ENCODE assay signal across 8 cellular contexts in the genomic region with DNA sequence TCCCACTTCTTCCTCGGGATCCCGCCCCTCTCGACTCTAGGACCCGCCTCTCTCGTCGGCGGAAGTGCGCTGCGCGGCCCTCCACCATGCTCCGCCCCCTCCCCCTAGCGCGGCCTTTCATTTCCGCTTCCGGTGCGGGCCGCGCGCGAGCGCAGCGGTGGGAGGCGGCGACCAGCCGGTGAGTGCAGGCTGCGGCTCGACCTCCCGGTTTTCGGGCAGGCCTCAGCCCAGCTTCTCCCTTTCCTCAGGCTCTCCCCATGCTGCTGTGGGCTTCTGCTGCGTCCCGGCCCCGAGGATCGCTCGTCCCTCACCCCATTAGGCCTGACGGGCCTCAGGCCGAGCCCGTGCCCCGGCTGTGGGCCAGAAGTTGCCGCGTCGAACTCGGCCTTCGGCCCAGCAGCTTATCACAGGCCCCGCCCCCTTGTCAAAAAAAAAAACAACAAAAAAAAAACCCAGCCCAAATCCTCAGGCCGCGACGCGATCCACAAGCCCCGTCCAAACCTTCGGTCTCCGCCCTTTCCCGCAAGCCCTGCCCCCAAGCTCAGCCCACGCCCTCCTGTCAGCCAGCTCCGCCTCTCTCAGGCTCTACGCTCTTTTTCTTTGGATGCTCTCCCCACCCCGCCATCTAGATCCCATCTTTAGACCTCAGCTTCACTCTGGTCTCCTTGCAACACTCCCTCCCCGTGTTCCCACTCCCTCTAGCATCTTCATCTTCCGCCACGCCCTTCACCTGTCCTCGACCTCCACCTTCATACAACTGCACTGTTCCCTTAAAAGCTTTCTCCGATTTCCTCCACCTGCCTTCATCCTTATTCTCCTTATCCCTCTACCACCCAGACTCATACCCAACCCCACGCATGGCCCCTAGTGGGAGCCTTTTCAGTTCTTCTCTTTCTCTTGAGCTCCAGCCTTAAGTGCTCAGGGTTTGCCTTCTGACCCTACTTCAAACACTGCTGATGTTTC. TPM values are rescaled to one million over a fixed set of nuclear protein-coding genes. Genes with fewer than 3 reads are reported as not detected.
DNase-seq lines count a peak whose midpoint lies in the region; ATAC-seq, FAIRE-seq and TF ChIP-seq lines count a peak whose summit lies in the region.

A gene with protein sequence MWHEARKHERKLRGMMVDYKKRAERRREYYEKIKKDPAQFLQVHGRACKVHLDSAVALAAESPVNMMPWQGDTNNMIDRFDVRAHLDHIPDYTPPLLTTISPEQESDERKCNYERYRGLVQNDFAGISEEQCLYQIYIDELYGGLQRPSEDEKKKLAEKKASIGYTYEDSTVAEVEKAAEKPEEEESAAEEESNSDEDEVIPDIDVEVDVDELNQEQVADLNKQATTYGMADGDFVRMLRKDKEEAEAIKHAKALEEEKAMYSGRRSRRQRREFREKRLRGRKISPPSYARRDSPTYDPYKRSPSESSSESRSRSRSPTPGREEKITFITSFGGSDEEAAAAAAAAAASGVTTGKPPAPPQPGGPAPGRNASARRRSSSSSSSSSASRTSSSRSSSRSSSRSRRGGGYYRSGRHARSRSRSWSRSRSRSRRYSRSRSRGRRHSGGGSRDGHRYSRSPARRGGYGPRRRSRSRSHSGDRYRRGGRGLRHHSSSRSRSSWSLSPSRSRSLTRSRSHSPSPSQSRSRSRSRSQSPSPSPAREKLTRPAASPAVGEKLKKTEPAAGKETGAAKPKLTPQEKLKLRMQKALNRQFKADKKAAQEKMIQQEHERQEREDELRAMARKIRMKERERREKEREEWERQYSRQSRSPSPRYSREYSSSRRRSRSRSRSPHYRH (plus strand): TSS at position 115 of the 963 bp plus-strand sequence. CDS start 1,168 bp downstream, outside the sequence.

- TF ChIP-seq CTCF in WTC11 (IDR thresholded peaks at IDR 0.05) = no peak
- TF ChIP-seq CTCF in bronchial epithelial cell (IDR thresholded peaks at IDR 0.05; ENCODE audit: insufficient read depth, low read length, severe bottlenecking) = no peak
- peak in 2 of 11 experiments; percentile 25 to 26 for TF ChIP-seq CTCF in spleen (IDR thresholded peaks at IDR 0.05 in 8 of 11, conservative IDR thresholded peaks at IDR 0.05 in 3 of 11)

- peak; percentile 69 to 91 (median 88) for TF ChIP-seq POLR2A in spleen (IDR thresholded peaks at IDR 0.05)

- H3K4me1 ChIP-seq in spleen = peaks cover 24 to 57% (median 50%) of the 10 kb centered on the region in 6 donors

- DNase-seq in NCI-H2171 treated with DMSO at 0.1 percent for 48 hours (lab: John Stamatoyannopoulos, UW) (peak; percentile 88), WTC11 (ENCODE audit: low spot score) (peak; percentile 89), bronchial epithelial cell (ENCODE audit: low read depth) (peak; percentile 69), inferior parietal cortex (ENCODE audit: extremely low spot score) (peak; percentile 92), spleen (peak; percentile 97)

- H3K9me3 ChIP-seq in spleen = peaks cover 0 to 8% (median 5%) of the 10 kb centered on the region in 8 donors

- peak within 1 kb of the TSS; percentile 98 for H3K4me3 Mint-ChIP-seq in WTC11

- peak within 1 kb of the TSS; percentile 92 for H3K27ac Mint-ChIP-seq in WTC11

- ATAC-seq in GM18861 (IDR thresholded peaks at IDR 0.05; ENCODE audit: unreplicated experiment) (peak; percentile 72), HG03097 (IDR thresholded peaks at IDR 0.05; ENCODE audit: low FRiP score, unreplicated experiment) (peak; percentile 70), WTC11 (peak; percentile 92)

- CTCF ChIA-PET in WTC11 (lab: Charles Lee) = interaction anchor here (0.6 to 2.7 kb wide), 16 partner anchors 13 to 935 kb away, joined by 3 to 32 read pairs (median 4); a partner anchor contains a TSS

- no peaks in the 10 kb centered on the region for H3K9me3 Mint-ChIP-seq in WTC11

- POLR2A ChIA-PET in WTC11 (lab: Charles Lee) = interaction anchor here (0.6 to 1.5 kb wide), 6 partner anchors 12 to 133 kb away, joined by 3 to 9 read pairs (median 4); a partner anchor contains a TSS

- 2 to 4% (median 3%) methylated on average over 49 to 62 of the region's 62 CpGs for WGBS in spleen, 5 donors

- peak within 1 kb of the TSS; percentile 61 for H3K4me3 ChIP-seq in bronchial epithelial cell (ENCODE audit: low read depth, low read length)
- H3K4me3 ChIP-seq in spleen = peak within 1 kb of the TSS; percentile 79 to 97 (median 86)

- no peaks in the 10 kb centered on the region for H3K27me3 ChIP-seq in bronchial epithelial cell (ENCODE audit: control insufficient read depth, insufficient read depth, low read length)
- no peaks in the 10 kb centered on the region for H3K27me3 ChIP-seq in spleen (replicated peaks in 1 of 7)

- FAIRE-seq in A204.1 (lab: Jason Lieb, UNC) (peak; percentile 89), bronchial epithelial cell (lab: Jason Lieb, UNC) (no peak)

- intact Hi-C loops in spleen (cut with DNase I; ENCODE audit: low total_unique reads) = no loop called here

- no peaks in the 10 kb centered on the region for H3K27me3 Mint-ChIP-seq in WTC11 (ENCODE audit: low read depth)

- H3K36me3 ChIP-seq in bronchial epithelial cell (ENCODE audit: control insufficient read depth, insufficient read depth, low read length) = peaks cover 19% of the 10 kb centered on the region
- H3K36me3 ChIP-seq in spleen = peaks cover under 1 to 82% (median 71%) of the 10 kb centered on the region in 6 donors

- peak within 1 kb of the TSS; percentile 84 to 99 (median 96) for H3K27ac ChIP-seq in spleen

- peaks cover 10% of the 10 kb centered on the region for H3K4me1 Mint-ChIP-seq in WTC11

- peaks cover 36% of the 10 kb centered on the region for H3K36me3 Mint-ChIP-seq in WTC11

TF ChIP-seq in WTC11, 78 proteins besides CTCF, POLR2A, EP300 and RAD21 (continues in another document):
- TF ChIP-seq, protein P1, sequence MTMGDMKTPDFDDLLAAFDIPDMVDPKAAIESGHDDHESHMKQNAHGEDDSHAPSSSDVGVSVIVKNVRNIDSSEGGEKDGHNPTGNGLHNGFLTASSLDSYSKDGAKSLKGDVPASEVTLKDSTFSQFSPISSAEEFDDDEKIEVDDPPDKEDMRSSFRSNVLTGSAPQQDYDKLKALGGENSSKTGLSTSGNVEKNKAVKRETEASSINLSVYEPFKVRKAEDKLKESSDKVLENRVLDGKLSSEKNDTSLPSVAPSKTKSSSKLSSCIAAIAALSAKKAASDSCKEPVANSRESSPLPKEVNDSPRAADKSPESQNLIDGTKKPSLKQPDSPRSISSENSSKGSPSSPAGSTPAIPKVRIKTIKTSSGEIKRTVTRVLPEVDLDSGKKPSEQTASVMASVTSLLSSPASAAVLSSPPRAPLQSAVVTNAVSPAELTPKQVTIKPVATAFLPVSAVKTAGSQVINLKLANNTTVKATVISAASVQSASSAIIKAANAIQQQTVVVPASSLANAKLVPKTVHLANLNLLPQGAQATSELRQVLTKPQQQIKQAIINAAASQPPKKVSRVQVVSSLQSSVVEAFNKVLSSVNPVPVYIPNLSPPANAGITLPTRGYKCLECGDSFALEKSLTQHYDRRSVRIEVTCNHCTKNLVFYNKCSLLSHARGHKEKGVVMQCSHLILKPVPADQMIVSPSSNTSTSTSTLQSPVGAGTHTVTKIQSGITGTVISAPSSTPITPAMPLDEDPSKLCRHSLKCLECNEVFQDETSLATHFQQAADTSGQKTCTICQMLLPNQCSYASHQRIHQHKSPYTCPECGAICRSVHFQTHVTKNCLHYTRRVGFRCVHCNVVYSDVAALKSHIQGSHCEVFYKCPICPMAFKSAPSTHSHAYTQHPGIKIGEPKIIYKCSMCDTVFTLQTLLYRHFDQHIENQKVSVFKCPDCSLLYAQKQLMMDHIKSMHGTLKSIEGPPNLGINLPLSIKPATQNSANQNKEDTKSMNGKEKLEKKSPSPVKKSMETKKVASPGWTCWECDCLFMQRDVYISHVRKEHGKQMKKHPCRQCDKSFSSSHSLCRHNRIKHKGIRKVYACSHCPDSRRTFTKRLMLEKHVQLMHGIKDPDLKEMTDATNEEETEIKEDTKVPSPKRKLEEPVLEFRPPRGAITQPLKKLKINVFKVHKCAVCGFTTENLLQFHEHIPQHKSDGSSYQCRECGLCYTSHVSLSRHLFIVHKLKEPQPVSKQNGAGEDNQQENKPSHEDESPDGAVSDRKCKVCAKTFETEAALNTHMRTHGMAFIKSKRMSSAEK (CRISPR knock-in tag; IDR thresholded peaks at IDR 0.05; ENCODE audit: borderline replicate concordance) = no peak
- TF ChIP-seq SP1 (CRISPR knock-in tag; conservative IDR thresholded peaks at IDR 0.05) = peak; percentile 86
- TF ChIP-seq, protein P2, sequence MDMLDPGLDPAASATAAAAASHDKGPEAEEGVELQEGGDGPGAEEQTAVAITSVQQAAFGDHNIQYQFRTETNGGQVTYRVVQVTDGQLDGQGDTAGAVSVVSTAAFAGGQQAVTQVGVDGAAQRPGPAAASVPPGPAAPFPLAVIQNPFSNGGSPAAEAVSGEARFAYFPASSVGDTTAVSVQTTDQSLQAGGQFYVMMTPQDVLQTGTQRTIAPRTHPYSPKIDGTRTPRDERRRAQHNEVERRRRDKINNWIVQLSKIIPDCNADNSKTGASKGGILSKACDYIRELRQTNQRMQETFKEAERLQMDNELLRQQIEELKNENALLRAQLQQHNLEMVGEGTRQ (CRISPR knock-in tag; IDR thresholded peaks at IDR 0.05) = no peak
- peak; percentile 23; the same call in 1 of the 2 replicates for TF ChIP-seq ZNF121 (CRISPR knock-in tag; IDR thresholded peaks at IDR 0.05)
- TF ChIP-seq SOX15 (CRISPR knock-in tag; IDR thresholded peaks at IDR 0.05) = no peak
- TF ChIP-seq, protein P3, sequence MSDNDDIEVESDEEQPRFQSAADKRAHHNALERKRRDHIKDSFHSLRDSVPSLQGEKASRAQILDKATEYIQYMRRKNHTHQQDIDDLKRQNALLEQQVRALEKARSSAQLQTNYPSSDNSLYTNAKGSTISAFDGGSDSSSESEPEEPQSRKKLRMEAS (CRISPR knock-in tag; IDR thresholded peaks at IDR 0.05) = peak; percentile 62; the same call in 1 of the 2 replicates
- no peak for TF ChIP-seq FOXJ3 (CRISPR knock-in tag; IDR thresholded peaks at IDR 0.05; ENCODE audit: borderline replicate concordance)
- TF ChIP-seq KAT7 (CRISPR knock-in tag; IDR thresholded peaks at IDR 0.05; ENCODE audit: borderline replicate concordance) = 0 out of 2 replicates have a peak, but pooled peaks have one; percentile 65
- TF ChIP-seq TEAD1 (CRISPR knock-in tag; IDR thresholded peaks at IDR 0.05) = peak; percentile 50
- TF ChIP-seq ESRRA (CRISPR knock-in tag; IDR thresholded peaks at IDR 0.05; ENCODE audit: borderline replicate concordance) = no peak

RNA-seq across cellular contexts. Expression of the gene that starts here (rescaled TPM):
- total RNA-seq in WTC11 (2021) (85.0 to 88.9 TPM (median 88.0 TPM) in 3 replicates), bronchial epithelial cell (12.5 and 19.2 TPM in 2 replicates), spleen (100 to 1,000 TPM in 6 of 7 donors, 10 to 100 TPM in 1; 97.6 to 153 (median 143) TPM)
- 100 to 1,000 TPM in 2 of 3 donors, 10 to 100 TPM in 1; 61.3 to 215 (median 191) TPM for polyA plus RNA-seq in spleen

Comparison
In these comparisons a context has a peak if more than half of its experiments do, and no peak if none do; other contexts are left out.
1. Peak in every context shown above with its lines: DNase-seq, ATAC-seq, H3K4me3 ChIP-seq and H3K27ac ChIP-seq.